13 cellular contexts compared by ENCODE assay signal in the genomic region with DNA sequence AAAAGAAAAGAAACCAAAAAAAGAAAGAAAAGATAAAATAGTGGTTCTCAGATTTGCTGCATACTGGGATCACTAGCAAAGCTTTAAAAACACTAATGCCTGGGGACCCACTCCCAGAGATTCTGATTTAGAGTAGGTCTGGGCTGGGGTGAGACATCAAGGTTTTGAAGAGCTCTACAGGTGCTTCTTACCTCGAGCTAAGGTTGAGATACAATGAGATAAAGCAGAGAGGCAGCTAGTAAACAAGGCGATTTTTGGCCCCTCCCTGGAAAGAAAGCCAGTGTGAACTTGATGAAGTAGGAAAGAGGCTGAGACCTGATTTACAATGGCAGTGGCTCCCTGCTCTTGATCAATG.
A peak's percentile ranks its signal among the peaks of the same experiment; 100 is the strongest.
DNase-seq lines count a peak whose midpoint lies in the region; ATAC-seq lines count a peak whose summit lies in the region.
"Had no signal": no experiment of that assay in that cellular context is flagged by ENCODE, and none has a peak within 500 bp of the region (broad histone marks: within the 10 kb centered on the region; RNA-seq: fewer than 3 reads in every experiment).

No MANE protein-coding gene starts in this region.

- H3K36me3 ChIP-seq in neuronal stem cell (replicated peaks in 1 of 2; ENCODE audit: control insufficient read depth in 2 of 2, insufficient read depth in 2 of 2, low read length in 2 of 2): no peaks in the 10 kb centered on the region
- H3K36me3 ChIP-seq: colonic mucosa had no signal

- H2AK5ac ChIP-seq in neuronal stem cell (ENCODE audit: low read depth, low read length): no peak overlapping the region

- H3K79me1 ChIP-seq in neuronal stem cell (ENCODE audit: low read depth, low read length): no peaks in the 10 kb centered on the region

- H2BK12ac ChIP-seq in neuronal stem cell (ENCODE audit: low read length): no peak overlapping the region

- H2AFZ ChIP-seq in neuronal stem cell (ENCODE audit: low read length): peak overlapping the region; percentile 35

- no peak overlapping the region for H2BK120ac ChIP-seq in neuronal stem cell (ENCODE audit: low read depth, low read length)

- H2BK15ac ChIP-seq in neuronal stem cell (ENCODE audit: low read length): no peak overlapping the region

- H4K8ac ChIP-seq in neuronal stem cell (ENCODE audit: low read depth, low read length): no peak overlapping the region

- DNase-seq in neuronal stem cell (ENCODE audit: low spot score) (no peak), AML-193 (lab: John Stamatoyannopoulos, UW) (no peak), DMS153 treated with DMSO at 0.1 percent for 48 hours (lab: John Stamatoyannopoulos, UW; ENCODE audit: unreplicated experiment) (no peak), left lobe of liver (ENCODE audit: low spot score) (no peak), NCI-H1092 treated with DMSO at 0.1 percent for 48 hours (lab: John Stamatoyannopoulos, UW) (no peak)
- DNase-seq: activated CD4-positive, CD25-positive, alpha-beta regulatory T cell treated with anti-CD3 and anti-CD28 coated beads, Interleukin-2, amount 50 U/mL, for 72 hours; colonic mucosa; COR-L47; NCI-H1694 treated with DMSO at 0.1 percent for 48 hours had no signal

- H3K4ac ChIP-seq in neuronal stem cell (ENCODE audit: low read length): no peak overlapping the region

- no peak overlapping the region for H3K4me3 ChIP-seq in neuronal stem cell (ENCODE audit: low read length in 2 of 2)
- H3K4me3 ChIP-seq: colonic mucosa, skin epidermis had no signal

- no peak overlapping the region for H3K27ac ChIP-seq in neuronal stem cell (replicated peaks; ENCODE audit: low read length)
- H3K27ac ChIP-seq: colonic mucosa had no signal

- H3K23ac ChIP-seq in neuronal stem cell (ENCODE audit: low read depth, low read length, poor library complexity): no peak overlapping the region

- H3K4me1 ChIP-seq in neuronal stem cell (ENCODE audit: control insufficient read depth in 2 of 2, insufficient read depth in 1 of 2, low read depth in 1 of 2, low read length in 2 of 2): peaks cover 3 to 5% of the 10 kb centered on the region in 2 donors
- H3K4me1 ChIP-seq: colonic mucosa had no signal

- H2BK5ac ChIP-seq in neuronal stem cell (ENCODE audit: low read length): no peak overlapping the region

- H4K91ac ChIP-seq in neuronal stem cell (ENCODE audit: low read depth, low read length, poor library complexity): no peak overlapping the region

- H3K9ac ChIP-seq in neuronal stem cell (ENCODE audit: low read depth, low read length, poor library complexity): no peak overlapping the region

- ATAC-seq in GM19035 (IDR thresholded peaks at IDR 0.05; ENCODE audit: unreplicated experiment): peak; percentile 31
- peak; percentile 29 for ATAC-seq in GM21786 (IDR thresholded peaks at IDR 0.05; ENCODE audit: unreplicated experiment)
- ATAC-seq in HG03135 (IDR thresholded peaks at IDR 0.05; ENCODE audit: unreplicated experiment): peak; percentile 26
- no peak for ATAC-seq in left lobe of liver

- H3K14ac ChIP-seq in neuronal stem cell (ENCODE audit: low read length): no peak overlapping the region

- no peaks in the 10 kb centered on the region for H3K27me3 ChIP-seq in neuronal stem cell (ENCODE audit: control insufficient read depth in 3 of 3, insufficient read depth in 3 of 3, low read depth in 1 of 3, low read length in 3 of 3)
- H3K27me3 ChIP-seq: colonic mucosa had no signal

- no peak overlapping the region for H3K4me2 ChIP-seq in neuronal stem cell (ENCODE audit: insufficient read depth, low read length, poor library complexity, severe bottlenecking)

- no CpG with 5 or more reads among the region's 2 CpGs for WGBS in neuronal stem cell (ENCODE audit: extremely low coverage in 2 of 2, insufficient read length in 2 of 2, insufficient replicate concordance in 1 of 2), 2 donors

- no peaks in the 10 kb centered on the region for H3K9me3 ChIP-seq in neuronal stem cell (replicated peaks in 1 of 2; ENCODE audit: control insufficient read depth in 2 of 2, insufficient read depth in 1 of 2, low read depth in 1 of 2, low read length in 2 of 2)
- H3K9me3 ChIP-seq: colonic mucosa had no signal

- H3K18ac ChIP-seq in neuronal stem cell (ENCODE audit: low read length): no peak overlapping the region
